Comparison of ENCODE assay signal across 9 cellular contexts in genomic region chr12:1800646-1801284, GRCh38. TPM values are rescaled to one million over a fixed set of nuclear protein-coding genes. Genes with fewer than 3 reads are reported as not detected.
DNase-seq lines count a peak whose midpoint lies in the region; ATAC-seq, FAIRE-seq and TF ChIP-seq lines count a peak whose summit lies in the region.
"Had no signal": no experiment of that assay in that cellular context is flagged by ENCODE, and none has a peak within 500 bp of the region (broad histone marks: within the 10 kb centered on the region; RNA-seq: fewer than 3 reads in every experiment).

No MANE protein-coding gene starts in this region.

- H3K4ac ChIP-seq in H1 (replicated peaks; ENCODE audit: insufficient read length, low read depth, low read length), result no peak overlapping the region

- H3K27ac ChIP-seq in H1 (ENCODE audit: low read depth, low read length), result no peak overlapping the region
- H3K27ac ChIP-seq in naive thymus-derived CD4-positive, alpha-beta T cell (ENCODE audit: low read depth, low read length), result no peak overlapping the region

- H4K5ac ChIP-seq in H1 (ENCODE audit: insufficient read length, low read depth, low read length), result no peak overlapping the region

- no peak overlapping the region for H2BK15ac ChIP-seq in H1 (ENCODE audit: low read length)

- WGBS in H1 (ENCODE audit: extremely low coverage in 1 of 2, insufficient coverage in 1 of 2, insufficient read length in 1 of 2, insufficient replicate concordance in 2 of 2, low coverage in 1 of 2, low lambda C conversion rate in 2 of 2, missing lambda C conversion rate in 1 of 2), 2 experiments, result 75% methylated on average over 10 of the region's 10 CpGs; no CpG with 5 or more reads in 1 of the 2 experiments

- no peak overlapping the region for H3K9ac ChIP-seq in H1 (replicated peaks in 1 of 4; ENCODE audit: extremely low read depth in 1 of 4, low read depth in 3 of 4, low read length in 3 of 4)

- peaks cover 5 to 15% (median 13%) of the 10 kb centered on the region in 7 donors for H3K4me1 Mint-ChIP-seq in naive thymus-derived CD4-positive, alpha-beta T cell

- H3K36me3 ChIP-seq in H1 (ENCODE audit: control insufficient read depth in 2 of 4, insufficient read depth in 4 of 4, low read length in 3 of 4), result no peaks in the 10 kb centered on the region
- no peaks in the 10 kb centered on the region for H3K36me3 ChIP-seq in naive thymus-derived CD4-positive, alpha-beta T cell (ENCODE audit: control insufficient read depth in 2 of 3, insufficient read depth in 3 of 3, low read length in 3 of 3)

- H3K4me1 ChIP-seq in H1 (replicated peaks in 1 of 4; ENCODE audit: control insufficient read depth in 3 of 4, insufficient read depth in 4 of 4, low read length in 3 of 4), result peaks cover 0 to 8% (median 1%) of the 10 kb centered on the region in 4 experiments; a peak in 5 of 7 replicates
- peaks cover 7 to 8% of the 10 kb centered on the region in 2 donors for H3K4me1 ChIP-seq in naive thymus-derived CD4-positive, alpha-beta T cell (ENCODE audit: control insufficient read depth in 2 of 2, insufficient read depth in 2 of 2, low read length in 2 of 2)

- no peak overlapping the region for H3K18ac ChIP-seq in H1 (ENCODE audit: extremely low read depth, low read length)

- H3K23me2 ChIP-seq in H1 (ENCODE audit: low read depth, low read length), result peaks cover 11% of the 10 kb centered on the region

- H3K27me3 ChIP-seq in H1 (replicated peaks in 1 of 4; ENCODE audit: control insufficient read depth in 3 of 4, extremely low read depth in 1 of 4, insufficient read depth in 3 of 4, low read length in 3 of 4), result peaks cover 1 to 11% (median 7%) of the 10 kb centered on the region in 4 experiments; a peak in 6 of 7 replicates
- H3K27me3 ChIP-seq in naive thymus-derived CD4-positive, alpha-beta T cell (ENCODE audit: control insufficient read depth in 2 of 2, insufficient read depth in 2 of 2, low read length in 2 of 2), result no peaks in the 10 kb centered on the region

- TF ChIP-seq POLR2A in NB4 (IDR thresholded peaks at IDR 0.05; ENCODE audit: extremely low read depth, insufficient read length) (no peak), H1 (IDR thresholded peaks at IDR 0.05; ENCODE audit: control extremely low read depth in 1 of 2, low read depth in 2 of 2, low read length in 2 of 2) (no peak)

- no peak overlapping the region for H2AFZ ChIP-seq in H1 (ENCODE audit: low read length)

- no peak overlapping the region for H2AK5ac ChIP-seq in H1 (ENCODE audit: low read depth, low read length)

- no peak overlapping the region for H2BK5ac ChIP-seq in H1 (ENCODE audit: low read depth, low read length)

- no peak for TF ChIP-seq EP300 in H1 (IDR thresholded peaks at IDR 0.05; ENCODE audit: borderline replicate concordance in 1 of 2, low read depth in 2 of 2, low read length in 2 of 2)

- 0 out of 2 replicates have a peak overlapping the region, but pooled peaks have one; percentile 12 for H4K8ac ChIP-seq in H1 (ENCODE audit: extremely low read depth, insufficient read depth, low read length)

- DNase-seq in activated CD8-positive, alpha-beta memory T cell treated with anti-CD3 and anti-CD28 coated beads for 24 hours, result peak; percentile 62
- DNase-seq in activated CD8-positive, alpha-beta memory T cell treated with anti-CD3 and anti-CD28 coated beads, Interleukin-2, amount 50 U/mL, for 4 hours, result no peak
- DNase-seq in NB4 (ENCODE audit: low read depth), result peak; percentile 98
- DNase-seq in H1 (ENCODE audit: low read depth in 1 of 2, low spot score in 2 of 2), result peak in 1 of 2 experiments; percentile 68
- DNase-seq in retinal pigment epithelial cell (ENCODE audit: low read depth), result no peak
- no peak for DNase-seq in naive thymus-derived CD4-positive, alpha-beta T cell
- no peak for DNase-seq in H4 (ENCODE audit: low spot score)
- DNase-seq in GM19238 (ENCODE audit: insufficient read length, low spot score), result no peak

- no peak overlapping the region for H3K14ac ChIP-seq in H1 (ENCODE audit: insufficient read length)

- ATAC-seq in naive thymus-derived CD4-positive, alpha-beta T cell, result no peak

- H3K4me3 Mint-ChIP-seq in naive thymus-derived CD4-positive, alpha-beta T cell, result no peak overlapping the region

- H3K27me3 Mint-ChIP-seq in naive thymus-derived CD4-positive, alpha-beta T cell, result no peaks in the 10 kb centered on the region

- intact Hi-C loops in naive thymus-derived CD4-positive, alpha-beta T cell (cut with micrococcal nuclease), result no loop called here

- H3K27ac Mint-ChIP-seq in naive thymus-derived CD4-positive, alpha-beta T cell, result peak overlapping the region in 1 of 9 donors; percentile 47

- peak; percentile 77 to 84 for TF ChIP-seq RAD21 in H1 (IDR thresholded peaks at IDR 0.05 in 1 of 2, conservative IDR thresholded peaks at IDR 0.05 in 1 of 2; ENCODE audit: low read depth in 2 of 2, low read length in 2 of 2)

- H3K4me2 ChIP-seq in H1 (ENCODE audit: insufficient read depth in 1 of 2, low read depth in 2 of 2, low read length in 2 of 2), result no peak overlapping the region

- no peak overlapping the region for H2BK12ac ChIP-seq in H1 (ENCODE audit: low read depth, low read length)

- H3K9me3 Mint-ChIP-seq in naive thymus-derived CD4-positive, alpha-beta T cell, result peaks cover 0 to 5% (median 0%) of the 10 kb centered on the region in 11 donors

- H3K4me3 ChIP-seq in NB4 (ENCODE audit: low read depth, low read length) (peak overlapping the region; percentile 55), H1 (ENCODE audit: extremely low read depth in 1 of 4, insufficient read depth in 2 of 4, low read depth in 3 of 4, low read length in 4 of 4) (no peak overlapping the region), retinal pigment epithelial cell (ENCODE audit: low read length) (no peak overlapping the region)
- no peak overlapping the region for H3K4me3 ChIP-seq in naive thymus-derived CD4-positive, alpha-beta T cell (ENCODE audit: low read length)

- no peak overlapping the region for H4K91ac ChIP-seq in H1 (replicated peaks; ENCODE audit: insufficient read length, low read length)

- H2BK20ac ChIP-seq in H1 (ENCODE audit: low read length), result no peak overlapping the region

- TF ChIP-seq CTCF in NB4 (IDR thresholded peaks at IDR 0.05; ENCODE audit: low read depth, low read length), result peak; percentile 58
- TF ChIP-seq CTCF in H1 (IDR thresholded peaks at IDR 0.05; ENCODE audit: control extremely low read depth in 1 of 3, insufficient read depth in 1 of 3, low read depth in 1 of 3, low read length in 3 of 3), result peak in 2 of 3 experiments; percentile 69 to 83; a peak in 3 of 4 replicates
- peak; percentile 22 for TF ChIP-seq CTCF in retinal pigment epithelial cell (conservative IDR thresholded peaks at IDR 0.05; ENCODE audit: low read depth, low read length)

- POLR2A ChIA-PET in H1 (lab: Charles Lee; ENCODE audit: partially characterized antibody), result interaction anchor here (0.7 kb wide), 1 partner anchor 110 kb away, joined by 3 read pairs; the partner anchor contains the start of gene ADIPOR2
- POLR2A ChIA-PET in naive thymus-derived CD4-positive, alpha-beta T cell (lab: Charles Lee), result no interaction called here

- CTCF ChIA-PET in H1 (lab: Charles Lee; ENCODE audit: partially characterized antibody), result interaction anchor here (0.6 to 14.3 kb wide), 24 partner anchors 9 to 890 kb away, joined by 3 to 188 read pairs (median 4); partner anchors contain the start of gene CACNA2D4
- CTCF ChIA-PET in naive thymus-derived CD4-positive, alpha-beta T cell (lab: Charles Lee), result interaction anchor here (1.7 to 10.6 kb wide), 2 partner anchors 10 to 140 kb away, joined by 5 to 152 read pairs; no protein-coding TSS in a partner anchor

- no peak overlapping the region for H3K23ac ChIP-seq in H1 (ENCODE audit: insufficient read length)

- no peak for FAIRE-seq in H1 (lab: Jason Lieb, UNC)
- FAIRE-seq: G401.6 had no signal

- no peaks in the 10 kb centered on the region for H3K79me2 ChIP-seq in H1 (ENCODE audit: control insufficient read depth in 1 of 2, insufficient read depth in 2 of 2, low read length in 2 of 2)

- H2BK120ac ChIP-seq in H1 (replicated peaks; ENCODE audit: low read depth, low read length), result no peak overlapping the region

- H4K20me1 ChIP-seq in H1 (replicated peaks in 1 of 2; ENCODE audit: control insufficient read depth in 1 of 2, insufficient read depth in 2 of 2, low read length in 2 of 2), result no peaks in the 10 kb centered on the region

- no peaks in the 10 kb centered on the region for H3K36me3 Mint-ChIP-seq in naive thymus-derived CD4-positive, alpha-beta T cell

- no peaks in the 10 kb centered on the region for H3K79me1 ChIP-seq in H1 (ENCODE audit: low read depth, low read length)

- H3K56ac ChIP-seq in H1 (replicated peaks; ENCODE audit: insufficient read length, low read depth, low read length), result no peak overlapping the region

- H3K9me3 ChIP-seq in H1 (ENCODE audit: insufficient read depth in 2 of 2, low read depth in 1 of 2, low read length in 1 of 2), result no peaks in the 10 kb centered on the region
- H3K9me3 ChIP-seq in naive thymus-derived CD4-positive, alpha-beta T cell (ENCODE audit: control insufficient read depth in 2 of 3, low read length in 3 of 3), result no peaks in the 10 kb centered on the region

TF ChIP-seq in H1, 55 proteins besides CTCF, POLR2A, EP300 and RAD21 (continues in another document):
- TF ChIP-seq GABPA (IDR thresholded peaks at IDR 0.05; ENCODE audit: borderline replicate concordance, insufficient read depth, low read length), result no peak
- TF ChIP-seq EGR1 (IDR thresholded peaks at IDR 0.05; ENCODE audit: borderline replicate concordance, low read depth, low read length), result no peak
- no peak for TF ChIP-seq PHF8 (conservative IDR thresholded peaks at IDR 0.05; ENCODE audit: low read depth, low read length)
- TF ChIP-seq USF2 (IDR thresholded peaks at IDR 0.05; ENCODE audit: low read length), result no peak

RNA-seq across cellular contexts. Expression of gene LRTM2, which starts 19.6 kb away (rescaled TPM):
- total RNA-seq in H1 (2021; fragmentation: NEBNext Ultra II Directional; extraction: Animal tissue kit (Norgen Biotek cat#: 25700)), result not detected in 2 replicates
- polyA plus RNA-seq in H1 (2011; rRNA removed), result 0.05 and 0.06 TPM in 2 replicates
- polyA plus RNA-seq in H1 (2011; cell fraction: cytosol; rRNA removed), result 0.26 TPM
- polyA plus RNA-seq in H1 (2011; cell fraction: nucleus; rRNA removed), result 0.46 TPM
- 0.08 to 0.09 TPM in 2 of 4 replicates, not detected in the others for polyA plus RNA-seq in H1 (2012, experiment 1 of 2)
- polyA plus RNA-seq in H1 (2012, experiment 2 of 2), result not detected
- not detected for polyA plus RNA-seq in H1 (2013, experiment 1 of 2)
- 0.04 TPM for polyA plus RNA-seq in H1 (2013, experiment 2 of 2)
- not detected in 2 replicates for polyA minus RNA-seq in H1 (2011; rRNA and poly(A)+ RNA removed)
- not detected for polyA minus RNA-seq in H1 (2011; cell fraction: cytosol; rRNA and poly(A)+ RNA removed)
- 0.10 TPM for polyA minus RNA-seq in H1 (2011; cell fraction: nucleus; rRNA and poly(A)+ RNA removed)
- under 1 TPM in 1 of 5 experiments, not detected in 4; 0.12 TPM for total RNA-seq in naive thymus-derived CD4-positive, alpha-beta T cell
- not detected for polyA plus RNA-seq in naive thymus-derived CD4-positive, alpha-beta T cell
- not detected in 2 replicates for total RNA-seq in H4 (2014; rRNA removed; shearing (Covaris generic))

Comparison
In these comparisons a context has a peak if more than half of its experiments do, and no peak if none do; other contexts are left out.
1. DNase-seq: peak in activated CD8-positive, alpha-beta memory T cell treated with anti-CD3 and anti-CD28 coated beads for 24 hours (single experiment) and NB4 (single experiment); none in activated CD8-positive, alpha-beta memory T cell treated with anti-CD3 and anti-CD28 coated beads, Interleukin-2, amount 50 U/mL, for 4 hours (single experiment), retinal pigment epithelial cell (single experiment), naive thymus-derived CD4-positive, alpha-beta T cell (0 of 9), H4 (single experiment) and GM19238 (single experiment).
2. CTCF ChIP-seq: peak in every context shown above with its lines; median percentile 76 in H1; 58 in NB4; 22 in retinal pigment epithelial cell.